In genomic region chr2:215552144-215552580, GRCh38 we compare ENCODE assay signal across 1 cellular context.
A peak's percentile ranks its signal among the peaks of the same experiment; 100 is the strongest.
TF ChIP-seq lines count a peak whose summit lies in the region.

No MANE protein-coding gene starts in this region.

TF ChIP-seq in HepG2, 621 proteins besides CTCF, POLR2A, EP300 and RAD21 (continued from another document and continues in another):
- TF ChIP-seq NFKBIZ (CRISPR knock-in tag; IDR thresholded peaks at IDR 0.05) (no peak), ZNF614 (CRISPR knock-in tag; IDR thresholded peaks at IDR 0.05; ENCODE audit: borderline replicate concordance) (peak; percentile 33; the same call in 1 of the 2 replicates), PAX8 (CRISPR knock-in tag; IDR thresholded peaks at IDR 0.05; ENCODE audit: borderline replicate concordance) (no peak), BHLHE40 (IDR thresholded peaks at IDR 0.05; ENCODE audit: low read length) (no peak), ZFAT (CRISPR knock-in tag; conservative IDR thresholded peaks at IDR 0.05) (no peak), ZFP36 (IDR thresholded peaks at IDR 0.05; ENCODE audit: borderline replicate concordance, low read depth, low read length, partially characterized antibody) (no peak), RXRB (CRISPR knock-in tag; IDR thresholded peaks at IDR 0.05; ENCODE audit: borderline replicate concordance) (peak; percentile 67; the same call in 1 of the 2 replicates), ZBTB8A (CRISPR knock-in tag; IDR thresholded peaks at IDR 0.05; ENCODE audit: borderline replicate concordance, low read depth) (no peak), HOXA3 (CRISPR knock-in tag; IDR thresholded peaks at IDR 0.05) (no peak), XRCC5 (optimal IDR thresholded peaks at IDR 0.05; ENCODE audit: low read length) (no peak), ZNF75D (CRISPR knock-in tag; IDR thresholded peaks at IDR 0.05; ENCODE audit: borderline replicate concordance) (no peak), ZBTB39 (CRISPR knock-in tag; IDR thresholded peaks at IDR 0.05) (no peak), STAT6 (CRISPR knock-in tag; IDR thresholded peaks at IDR 0.05; ENCODE audit: borderline replicate concordance) (no peak), AHDC1 (CRISPR knock-in tag; IDR thresholded peaks at IDR 0.05; ENCODE audit: borderline replicate concordance) (peak; percentile 76; the same call in 1 of the 2 replicates), ZFP82 (CRISPR knock-in tag; IDR thresholded peaks at IDR 0.05; ENCODE audit: borderline replicate concordance) (no peak), TCF7 (IDR thresholded peaks at IDR 0.05; ENCODE audit: low read depth) (peak; percentile 84), SSRP1 (CRISPR knock-in tag; IDR thresholded peaks at IDR 0.05) (no peak), SNRNP70 (IDR thresholded peaks at IDR 0.05; ENCODE audit: low read depth, low read length) (no peak), UBTF (CRISPR knock-in tag; IDR thresholded peaks at IDR 0.05) (no peak), PLRG1 (conservative IDR thresholded peaks at IDR 0.05) (no peak), HDAC6 (IDR thresholded peaks at IDR 0.05; ENCODE audit: low read depth, low read length) (no peak), ZNF234 (CRISPR knock-in tag; conservative IDR thresholded peaks at IDR 0.05) (no peak), ZNF20 (CRISPR knock-in tag; IDR thresholded peaks at IDR 0.05) (no peak), SIN3B (IDR thresholded peaks at IDR 0.05; ENCODE audit: low read length) (no peak), ZNF512B (CRISPR knock-in tag; IDR thresholded peaks at IDR 0.05; ENCODE audit: borderline replicate concordance) (no peak), EHMT2 (IDR thresholded peaks at IDR 0.05; ENCODE audit: borderline replicate concordance, low read depth, low read length) (peak; percentile 98), PCBP2 (optimal IDR thresholded peaks at IDR 0.05; ENCODE audit: low read depth, low read length, poor library complexity, severe bottlenecking) (no peak), HOXA5 (CRISPR knock-in tag; IDR thresholded peaks at IDR 0.05) (no peak), FOXK1 (CRISPR knock-in tag; IDR thresholded peaks at IDR 0.05; ENCODE audit: borderline replicate concordance, low read depth) (no peak), LBX2 (CRISPR knock-in tag; IDR thresholded peaks at IDR 0.05; ENCODE audit: borderline replicate concordance) (no peak), KDM6A (CRISPR knock-in tag; IDR thresholded peaks at IDR 0.05; ENCODE audit: low read depth) (no peak), BORCS8-MEF2B (CRISPR knock-in tag; IDR thresholded peaks at IDR 0.05) (no peak), PITX1 (CRISPR knock-in tag; IDR thresholded peaks at IDR 0.05) (no peak), GLMP (CRISPR knock-in tag; IDR thresholded peaks at IDR 0.05; ENCODE audit: borderline replicate concordance) (no peak), ZNF879 (CRISPR knock-in tag; IDR thresholded peaks at IDR 0.05) (no peak)
